ENCODE assay signal across 27 cellular contexts in the genomic region with DNA sequence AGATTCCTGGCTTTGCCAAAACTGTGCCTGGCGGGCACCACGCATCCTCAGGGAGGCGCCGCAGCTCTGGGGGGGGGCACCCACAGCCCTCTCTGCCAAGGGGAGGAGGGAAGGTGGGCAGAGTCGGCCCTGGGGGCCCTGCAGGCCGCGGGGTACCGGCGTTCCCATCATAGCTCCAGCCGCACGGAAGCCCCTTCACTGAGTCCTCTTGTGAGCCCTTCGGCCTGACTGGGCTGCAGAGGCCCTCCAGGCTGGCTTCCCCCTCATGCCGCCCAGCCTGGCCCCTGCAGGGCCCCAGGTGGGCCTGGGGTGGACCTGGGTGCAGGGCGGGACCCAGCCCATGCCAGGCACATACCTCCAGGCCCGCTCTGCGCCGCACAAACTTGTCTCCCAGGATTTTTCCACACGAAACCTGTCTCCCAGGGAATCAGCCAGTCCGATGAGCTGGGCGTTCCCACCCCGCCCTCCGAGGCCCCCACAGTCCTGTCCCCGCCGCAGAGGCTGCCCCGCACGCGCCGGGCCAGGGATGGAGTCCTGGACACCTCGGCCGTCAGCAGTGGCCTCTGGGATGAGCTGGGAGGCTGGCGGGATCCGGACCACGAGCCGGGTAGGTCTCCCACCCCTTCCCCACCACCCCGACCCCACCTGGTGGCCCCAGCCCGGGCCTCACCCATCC. TPM values are rescaled to one million over a fixed set of nuclear protein-coding genes. Genes with fewer than 3 reads are reported as not detected.
"Had no signal": no experiment of that assay in that cellular context is flagged by ENCODE, and none has a peak within 500 bp of the region (broad histone marks: within the 10 kb centered on the region; RNA-seq: fewer than 3 reads in every experiment).

No MANE protein-coding gene starts in this region.

- H3K27ac ChIP-seq: ascending aorta, brain microvascular endothelial cell, colonic mucosa, dorsolateral prefrontal cortex, heart right ventricle, left lung, uterus, WERI-Rb-1 had no signal

- H3K4me1 ChIP-seq: colonic mucosa had no signal

- H3K36me3 Mint-ChIP-seq: natural killer cell; stimulated activated memory B cell treated with anti-CD40 and anti-IgM and Interleukin-4, amounts not matched to agents 10 μg/mL and 1 μg/mL and 100 μg/mL, for 72 hours had no signal

- H3K4me3 Mint-ChIP-seq: central memory CD8-positive, alpha-beta T cell; effector memory CD8-positive, alpha-beta T cell; natural killer cell; stimulated activated memory B cell treated with anti-CD40 and anti-IgM and Interleukin-4, amounts not matched to agents 10 μg/mL and 1 μg/mL and 100 μg/mL, for 72 hours had no signal

- H3K36me3 ChIP-seq: ascending aorta, brain microvascular endothelial cell, colonic mucosa, heart right ventricle, left lung, prostate gland, transverse colon, uterus, WERI-Rb-1 had no signal

- H3K9me3 Mint-ChIP-seq: central memory CD8-positive, alpha-beta T cell; effector memory CD8-positive, alpha-beta T cell; natural killer cell had no signal

- FAIRE-seq: endothelial cell of umbilical vein had no signal

- DNase-seq: activated CD4-positive, CD25-positive, alpha-beta regulatory T cell treated with anti-CD3 and anti-CD28 coated beads, Interleukin-2, amount 50 U/mL, for 72 hours; activated gamma-delta T cell treated with Interleukin-2 at 50 U/mL for 16 hours; activated T-cell treated with anti-CD3 and anti-CD28 coated beads, Interleukin-2, amount 50 U/mL, for 1 hour; brain microvascular endothelial cell; colonic mucosa; dorsolateral prefrontal cortex; effector memory CD8-positive, alpha-beta T cell; foreskin fibroblast; heart right ventricle; left lung; midbrain; natural killer cell; stimulated activated CD4-positive, alpha-beta T cell treated with anti-CD3 and anti-CD28 coated beads, Interleukin-15, amount 100 ng/mL, for 24 hours; stomach; transverse colon; uterus; WERI-Rb-1 had no signal

- H3K27me3 Mint-ChIP-seq: central memory CD8-positive, alpha-beta T cell; effector memory CD8-positive, alpha-beta T cell had no signal

- ATAC-seq: activated naive CD4-positive, alpha-beta T cell treated with anti-CD3 and anti-CD28 coated beads, Interleukin-2, amount 50 U/mL, for 72 hours; effector memory CD8-positive, alpha-beta T cell; heart right ventricle; left lung; natural killer cell; stimulated activated memory B cell treated with anti-CD40 and anti-IgM and Interleukin-4, amounts not matched to agents 10 μg/mL and 1 μg/mL and 100 μg/mL, for 72 hours had no signal

- H3K9me3 ChIP-seq: ascending aorta, colonic mucosa, prostate gland, transverse colon, uterus had no signal

- H3K27ac Mint-ChIP-seq: activated naive CD4-positive, alpha-beta T cell treated with anti-CD3 and anti-CD28 coated beads, Interleukin-2, amount 50 U/mL, for 72 hours; effector memory CD8-positive, alpha-beta T cell; natural killer cell; stimulated activated memory B cell treated with anti-CD40 and anti-IgM and Interleukin-4, amounts not matched to agents 10 μg/mL and 1 μg/mL and 100 μg/mL, for 72 hours had no signal

- H3K4me3 ChIP-seq: ascending aorta, colonic mucosa, dorsolateral prefrontal cortex, heart right ventricle, left lung, prostate gland, stomach, transverse colon, uterus had no signal

- H3K27me3 ChIP-seq: brain microvascular endothelial cell, colonic mucosa, dorsolateral prefrontal cortex, transverse colon, uterus had no signal

RNA-seq across cellular contexts. Expression of gene PKP3, which starts 1.8 kb away (rescaled TPM):
- total RNA-seq: ascending aorta; T-helper 2 cell treated with Interferon-gamma antibody and Interleukin-4, amounts not matched to agents 100 ng/mL and 5 ng/mL, for 36 hours had no signal

RNA-seq across cellular contexts. Expression of gene B4GALNT4, which starts 22.9 kb away (rescaled TPM):
- total RNA-seq: ascending aorta had no signal

RNA-seq across cellular contexts. Expression of gene ANO9, which starts 49.6 kb away (rescaled TPM):
- total RNA-seq: endothelial cell of umbilical vein, fibroblast of lung, osteocyte, temporal lobe had no signal
- polyA plus RNA-seq: fibroblast of lung had no signal
